Comparison of ENCODE assay signal across 9 cellular contexts in the genomic region with DNA sequence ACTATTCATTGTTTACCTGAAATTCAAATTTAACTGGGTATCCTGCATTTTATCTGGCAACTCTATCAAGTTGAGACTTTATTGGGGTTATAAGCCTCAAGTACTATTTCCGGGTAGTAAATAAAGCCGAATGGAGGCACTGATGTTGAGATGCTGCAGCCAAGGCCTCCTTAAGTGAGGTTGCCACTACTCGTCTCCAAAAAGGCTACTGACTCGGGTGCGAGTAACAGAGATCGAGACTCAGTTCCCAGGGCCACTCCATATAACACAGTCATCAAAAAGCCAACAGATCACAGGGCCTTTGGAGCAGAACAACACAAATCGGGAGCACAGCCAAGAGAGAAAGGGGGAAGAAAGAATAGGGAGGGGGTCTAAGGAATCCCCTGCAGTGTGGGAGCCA. TPM values are rescaled to one million over a fixed set of nuclear protein-coding genes. Genes with fewer than 3 reads are reported as not detected.
A peak's percentile ranks its signal among the peaks of the same experiment; 100 is the strongest.
DNase-seq lines count a peak whose midpoint lies in the region; ATAC-seq, FAIRE-seq and TF ChIP-seq lines count a peak whose summit lies in the region.
"Had no signal": no experiment of that assay in that cellular context is flagged by ENCODE, and none has a peak within 500 bp of the region (broad histone marks: within the 10 kb centered on the region; RNA-seq: fewer than 3 reads in every experiment).

No MANE protein-coding gene starts in this region.

- peak overlapping the region; percentile 80 for H3K4me2 ChIP-seq in skeletal muscle satellite cell (ENCODE audit: low read length)

- no peaks in the 10 kb centered on the region for H3K9me3 Mint-ChIP-seq in activated naive CD4-positive, alpha-beta T cell treated with anti-CD3 and anti-CD28 coated beads, Interleukin-2, amount 50 U/mL, for 24 hours
- no peaks in the 10 kb centered on the region for H3K9me3 Mint-ChIP-seq in activated T-helper 17 cell treated with anti-CD3 and anti-CD28 coated beads, Interleukin-2, amount 50 U/mL, for 72 hours

- no peaks in the 10 kb centered on the region for H3K9me3 ChIP-seq in skeletal muscle satellite cell (replicated peaks; ENCODE audit: low read length)

- no peak for TF ChIP-seq POLR2A in GM12892 (IDR thresholded peaks at IDR 0.05; ENCODE audit: low read depth, low read length)

- peaks cover 19% of the 10 kb centered on the region for H3K36me3 Mint-ChIP-seq in activated naive CD4-positive, alpha-beta T cell treated with anti-CD3 and anti-CD28 coated beads, Interleukin-2, amount 50 U/mL, for 24 hours
- peaks cover 97% of the 10 kb centered on the region for H3K36me3 Mint-ChIP-seq in activated T-helper 17 cell treated with anti-CD3 and anti-CD28 coated beads, Interleukin-2, amount 50 U/mL, for 72 hours (ENCODE audit: low read depth)

- H3K4me1 Mint-ChIP-seq in activated naive CD4-positive, alpha-beta T cell treated with anti-CD3 and anti-CD28 coated beads, Interleukin-2, amount 50 U/mL, for 24 hours: peaks cover 69% of the 10 kb centered on the region
- H3K4me1 Mint-ChIP-seq in activated T-helper 17 cell treated with anti-CD3 and anti-CD28 coated beads, Interleukin-2, amount 50 U/mL, for 72 hours: peaks cover 32% of the 10 kb centered on the region

- peak overlapping the region; percentile 99 for H3K9ac ChIP-seq in skeletal muscle satellite cell (ENCODE audit: low read depth, low read length)

- intact Hi-C loops in left ventricle myocardium superior (cut with micrococcal nuclease): no loop called here

- no peak for FAIRE-seq in GM12892 (lab: Jason Lieb, UNC)

- H3K27me3 Mint-ChIP-seq in activated naive CD4-positive, alpha-beta T cell treated with anti-CD3 and anti-CD28 coated beads, Interleukin-2, amount 50 U/mL, for 24 hours: no peaks in the 10 kb centered on the region
- no peaks in the 10 kb centered on the region for H3K27me3 Mint-ChIP-seq in activated T-helper 17 cell treated with anti-CD3 and anti-CD28 coated beads, Interleukin-2, amount 50 U/mL, for 72 hours

- DNase-seq in activated naive CD4-positive, alpha-beta T cell (lab: John Stamatoyannopoulos, UW): no peak
- no peak for DNase-seq in left ventricle myocardium superior
- DNase-seq in GM12892 (ENCODE audit: insufficient read length): no peak
- DNase-seq in D341Med (ENCODE audit: low spot score): no peak

- peaks cover 29% of the 10 kb centered on the region for H3K4me1 ChIP-seq in skeletal muscle satellite cell (ENCODE audit: control insufficient read depth, insufficient read depth, low read length)

- peak overlapping the region; percentile 100 for H3K4me3 Mint-ChIP-seq in activated naive CD4-positive, alpha-beta T cell treated with anti-CD3 and anti-CD28 coated beads, Interleukin-2, amount 50 U/mL, for 24 hours
- peak overlapping the region; percentile 98 for H3K4me3 Mint-ChIP-seq in activated T-helper 17 cell treated with anti-CD3 and anti-CD28 coated beads, Interleukin-2, amount 50 U/mL, for 72 hours

- peaks cover 43% of the 10 kb centered on the region for H3K36me3 ChIP-seq in skeletal muscle satellite cell (ENCODE audit: insufficient read depth, low read length)

- peak overlapping the region; percentile 100 for H3K27ac Mint-ChIP-seq in activated naive CD4-positive, alpha-beta T cell treated with anti-CD3 and anti-CD28 coated beads, Interleukin-2, amount 50 U/mL, for 24 hours
- H3K27ac Mint-ChIP-seq in activated T-helper 17 cell treated with anti-CD3 and anti-CD28 coated beads, Interleukin-2, amount 50 U/mL, for 72 hours: peak overlapping the region; percentile 100

- H3K4me3 ChIP-seq in skeletal muscle satellite cell (ENCODE audit: low read length): peak overlapping the region; percentile 90

- ATAC-seq in activated T-helper 17 cell treated with anti-CD3 and anti-CD28 coated beads, Interleukin-2, amount 50 U/mL, for 72 hours (replicated peaks): peak; percentile 21
- peak; percentile 9 for ATAC-seq in left ventricle myocardium superior
- no peak for ATAC-seq in GM18873 (IDR thresholded peaks at IDR 0.05; ENCODE audit: low FRiP score, unreplicated experiment)

- no peaks in the 10 kb centered on the region for H3K27me3 ChIP-seq in skeletal muscle satellite cell (ENCODE audit: control insufficient read depth, insufficient read depth, low read length)

RNA-seq across cellular contexts. Expression of gene COPA, which starts 0.5 kb away (rescaled TPM):
- total RNA-seq in activated T-helper 17 cell treated with anti-CD3 and anti-CD28 coated beads, Interleukin-2, amount 50 U/mL, for 72 hours: 100 to 1,000 TPM; 136 to 178 TPM
- total RNA-seq in left ventricle myocardium superior: 93.0 TPM
- total RNA-seq in skeletal muscle satellite cell (2012; rRNA removed): 220 and 230 TPM in 2 replicates
- polyA plus RNA-seq in GM12892 (2012; ENCODE audit: missing spikeins): 81.7 TPM

RNA-seq across cellular contexts. Expression of gene NCSTN, which starts 0.7 kb away (rescaled TPM):
- 10 to 100 TPM; 58.7 to 67.4 TPM for total RNA-seq in activated T-helper 17 cell treated with anti-CD3 and anti-CD28 coated beads, Interleukin-2, amount 50 U/mL, for 72 hours
- 60.7 TPM for total RNA-seq in left ventricle myocardium superior
- total RNA-seq in skeletal muscle satellite cell (2012; rRNA removed): 88.0 and 93.0 TPM in 2 replicates
- polyA plus RNA-seq in GM12892 (2012; ENCODE audit: missing spikeins): 46.0 TPM

RNA-seq across cellular contexts. Expression of gene NHLH1, which starts 24.4 kb away (rescaled TPM):
- total RNA-seq in activated T-helper 17 cell treated with anti-CD3 and anti-CD28 coated beads, Interleukin-2, amount 50 U/mL, for 72 hours: 1 to 10 TPM; 1.0 to 1.1 TPM
- total RNA-seq in left ventricle myocardium superior: not detected
- total RNA-seq in skeletal muscle satellite cell (2012; rRNA removed): under 0.01 TPM in 1 of 2 replicates, not detected in the other
- 1.1 TPM for polyA plus RNA-seq in GM12892 (2012; ENCODE audit: missing spikeins)
- total RNA-seq: glomerular endothelial cell had no signal

RNA-seq across cellular contexts. Expression of gene PEX19, which starts 57.6 kb away (rescaled TPM):
- 10 to 100 TPM; 48.3 to 61.4 TPM for total RNA-seq in activated T-helper 17 cell treated with anti-CD3 and anti-CD28 coated beads, Interleukin-2, amount 50 U/mL, for 72 hours
- 96.2 TPM for total RNA-seq in left ventricle myocardium superior
- total RNA-seq in skeletal muscle satellite cell (2012; rRNA removed): 46.5 and 56.5 TPM in 2 replicates
- polyA plus RNA-seq in GM12892 (2012; ENCODE audit: missing spikeins): 35.2 TPM

RNA-seq across cellular contexts. Expression of gene VANGL2, which starts 57.8 kb away (rescaled TPM):
- total RNA-seq in activated T-helper 17 cell treated with anti-CD3 and anti-CD28 coated beads, Interleukin-2, amount 50 U/mL, for 72 hours: not detected
- 2.6 TPM for total RNA-seq in left ventricle myocardium superior
- 0.22 TPM in 1 of 2 replicates, not detected in the other for total RNA-seq in skeletal muscle satellite cell (2012; rRNA removed)
- polyA plus RNA-seq in GM12892 (2012; ENCODE audit: missing spikeins): 0.47 TPM
